ENCODE assay signal across 28 cellular contexts in the genomic region with DNA sequence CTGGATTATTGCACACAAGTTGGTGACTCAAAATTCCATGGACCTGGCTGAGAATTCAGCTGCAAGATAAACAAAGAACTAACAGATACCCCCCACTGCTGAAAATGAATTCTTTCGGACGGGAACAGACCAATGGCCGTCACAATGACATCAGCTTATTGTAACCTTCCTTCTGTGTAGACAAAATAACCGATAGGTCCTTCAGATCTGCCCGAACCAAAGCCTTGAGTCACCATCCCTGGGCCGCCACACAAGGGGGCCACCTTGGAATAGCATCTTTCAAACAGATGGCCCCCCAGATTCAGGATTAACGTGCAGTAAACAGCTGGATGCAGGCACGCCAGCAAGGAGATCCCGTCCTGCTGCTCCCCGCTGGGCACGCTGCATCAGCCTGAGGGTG.
A peak's percentile ranks its signal among the peaks of the same experiment; 100 is the strongest.
DNase-seq lines count a peak whose midpoint lies in the region; ATAC-seq and TF ChIP-seq lines count a peak whose summit lies in the region.
"Had no signal": no experiment of that assay in that cellular context is flagged by ENCODE, and none has a peak within 500 bp of the region (broad histone marks: within the 10 kb centered on the region; RNA-seq: fewer than 3 reads in every experiment).

No MANE protein-coding gene starts in this region.

- H3K27ac Mint-ChIP-seq in neural progenitor cell: no peak overlapping the region
- H3K27ac Mint-ChIP-seq: activated CD8-positive, alpha-beta memory T cell treated with anti-CD3 and anti-CD28 coated beads, Interleukin-2, amount 10 ng/mL, durations not matched to agents 7 days and 5 days; activated naive CD4-positive, alpha-beta T cell treated with anti-CD3 and anti-CD28 coated beads for 36 hours; activated T-cell treated with anti-CD3 and anti-CD28 coated beads, Interleukin-2, amount 50 U/mL, for 72 hours; T-helper 17 cell had no signal

- no peaks in the 10 kb centered on the region for H3K9me3 ChIP-seq in neural progenitor cell (ENCODE audit: low read depth)
- H3K9me3 ChIP-seq: BLaER1 treated with 17β-estradiol and CSF1 and Interleukin-3, amounts not matched to agents 10 nM and 100 nM; Caco-2; lower lobe of right lung; SK-N-SH; upper lobe of right lung had no signal

- H3K9ac ChIP-seq in neural progenitor cell: no peak overlapping the region
- H3K9ac ChIP-seq: BLaER1 treated with 17β-estradiol and CSF1 and Interleukin-3, amounts not matched to agents 10 nM and 100 nM; SK-N-SH had no signal

- H3K4me1 Mint-ChIP-seq in neural progenitor cell: peaks cover 22% of the 10 kb centered on the region
- H3K4me1 Mint-ChIP-seq: activated CD8-positive, alpha-beta memory T cell treated with anti-CD3 and anti-CD28 coated beads, Interleukin-2, amount 10 ng/mL, durations not matched to agents 7 days and 5 days had no signal

- H3K4me3 ChIP-seq in AG04449 (ENCODE audit: low read depth, low read length) (no peak overlapping the region), neural progenitor cell (no peak overlapping the region)
- H3K4me3 ChIP-seq: BLaER1 treated with 17β-estradiol and CSF1 and Interleukin-3, amounts not matched to agents 10 nM and 100 nM; lower lobe of right lung; skin epidermis; upper lobe of right lung had no signal

- H3K9me3 Mint-ChIP-seq in neural progenitor cell: peaks cover 5% of the 10 kb centered on the region
- H3K9me3 Mint-ChIP-seq: activated naive CD4-positive, alpha-beta T cell treated with anti-CD3 and anti-CD28 coated beads for 36 hours; activated T-cell treated with anti-CD3 and anti-CD28 coated beads, Interleukin-2, amount 50 U/mL, for 72 hours had no signal

- no peak; the same call in 1 of the 2 replicates for TF ChIP-seq EP300 in Ishikawa (IDR thresholded peaks at IDR 0.05; ENCODE audit: borderline replicate concordance)

- H3K36me3 ChIP-seq in neural progenitor cell: no peaks in the 10 kb centered on the region
- H3K36me3 ChIP-seq: BLaER1 treated with 17β-estradiol and CSF1 and Interleukin-3, amounts not matched to agents 10 nM and 100 nM; lower lobe of right lung; upper lobe of right lung had no signal

- CTCF ChIA-PET in AG04449 (lab: Yijun Ruan, JAX): interaction anchor here (1.6 kb wide), 1 partner anchor 474 kb away, joined by 3 read pairs; no protein-coding TSS in a partner anchor

- no peaks in the 10 kb centered on the region for H4K20me1 ChIP-seq in neural progenitor cell (ENCODE audit: low read depth)
- H4K20me1 ChIP-seq: BLaER1 treated with 17β-estradiol and CSF1 and Interleukin-3, amounts not matched to agents 10 nM and 100 nM had no signal

- TF ChIP-seq RAD21 in Ishikawa (IDR thresholded peaks at IDR 0.05; ENCODE audit: low read depth): no peak

- peak overlapping the region; percentile 41 for H3K27ac ChIP-seq in neural progenitor cell
- H3K27ac ChIP-seq: BLaER1 treated with 17β-estradiol and CSF1 and Interleukin-3, amounts not matched to agents 10 nM and 100 nM; lower lobe of right lung; skin epidermis; upper lobe of right lung had no signal

- DNase-seq in AG04449 (ENCODE audit: low read depth, low spot score) (peak; percentile 9), astrocyte of the hippocampus (ENCODE audit: low read depth, low spot score) (peak; percentile 91), neural progenitor cell (ENCODE audit: low spot score) (peak; percentile 63), inferior parietal cortex (ENCODE audit: extremely low spot score) (no peak), middle frontal gyrus (ENCODE audit: extremely low spot score, low spot score) (no peak), NCI-H345 treated with DMSO at 0.1 percent for 48 hours (lab: John Stamatoyannopoulos, UW; ENCODE audit: unreplicated experiment) (no peak)
- DNase-seq: activated CD4-positive, alpha-beta T cell treated with anti-CD3 and anti-CD28 coated beads for 48 hours; activated CD8-positive, alpha-beta memory T cell treated with anti-CD3 and anti-CD28 coated beads, Interleukin-2, amount 10 ng/mL, durations not matched to agents 7 days and 5 days; activated naive CD4-positive, alpha-beta T cell treated with anti-CD3 and anti-CD28 coated beads for 36 hours; activated T-cell treated with anti-CD3 and anti-CD28 coated beads, Interleukin-2, amount 50 U/mL, for 72 hours; Caco-2; caudate nucleus; DND-41; KG1; kidney glomerular epithelial cell; lower lobe of right lung; MV-4-11; NCI-H1694; NCI-H2171; NCI-H524 treated with DMSO at 0.1 percent for 48 hours; SK-N-SH; stimulated activated CD4-positive, alpha-beta T cell treated with anti-CD3 and anti-CD28 coated beads, Interleukin-2, amount 100 ng/mL, for 24 hours; T-helper 17 cell; upper lobe of right lung had no signal

- H2AFZ ChIP-seq in neural progenitor cell (replicated peaks): no peak overlapping the region

- H3K27me3 ChIP-seq in neural progenitor cell: no peaks in the 10 kb centered on the region
- H3K27me3 ChIP-seq: BLaER1 treated with 17β-estradiol and CSF1 and Interleukin-3, amounts not matched to agents 10 nM and 100 nM; upper lobe of right lung had no signal

- H3K36me3 Mint-ChIP-seq in neural progenitor cell: no peaks in the 10 kb centered on the region
- H3K36me3 Mint-ChIP-seq: activated CD8-positive, alpha-beta memory T cell treated with anti-CD3 and anti-CD28 coated beads, Interleukin-2, amount 10 ng/mL, durations not matched to agents 7 days and 5 days had no signal

- H3F3A ChIP-seq in neural progenitor cell (ENCODE audit: low read depth): peaks cover 16% of the 10 kb centered on the region

- POLR2A ChIA-PET in AG04449 (lab: Yijun Ruan, JAX): no interaction called here

- peak overlapping the region; percentile 8 for H3K4me2 ChIP-seq in neural progenitor cell
- H3K4me2 ChIP-seq: BLaER1 treated with 17β-estradiol and CSF1 and Interleukin-3, amounts not matched to agents 10 nM and 100 nM; SK-N-SH had no signal

- no peaks in the 10 kb centered on the region for H3K79me2 ChIP-seq in neural progenitor cell (ENCODE audit: low read depth)

- peaks cover 6% of the 10 kb centered on the region for H3K4me1 ChIP-seq in neural progenitor cell
- H3K4me1 ChIP-seq: Caco-2 had no signal

- no peak for ATAC-seq in GM19023 (IDR thresholded peaks at IDR 0.05; ENCODE audit: unreplicated experiment)
- ATAC-seq: activated CD8-positive, alpha-beta memory T cell treated with anti-CD3 and anti-CD28 coated beads, Interleukin-2, amount 10 ng/mL, durations not matched to agents 7 days and 5 days; lower lobe of right lung; T-helper 17 cell; upper lobe of right lung had no signal

- TF ChIP-seq CTCF in AG04449 (IDR thresholded peaks at IDR 0.05; ENCODE audit: insufficient read depth, low read length, missing control alignments): no peak
- TF ChIP-seq CTCF in neural progenitor cell (IDR thresholded peaks at IDR 0.05): no peak

- H3K4me3 Mint-ChIP-seq in neural progenitor cell: no peak overlapping the region
- H3K4me3 Mint-ChIP-seq: activated CD8-positive, alpha-beta memory T cell treated with anti-CD3 and anti-CD28 coated beads, Interleukin-2, amount 10 ng/mL, durations not matched to agents 7 days and 5 days; activated naive CD4-positive, alpha-beta T cell treated with anti-CD3 and anti-CD28 coated beads for 36 hours; activated T-cell treated with anti-CD3 and anti-CD28 coated beads, Interleukin-2, amount 50 U/mL, for 72 hours; T-helper 17 cell had no signal

- peaks cover 7% of the 10 kb centered on the region for H3K27me3 Mint-ChIP-seq in neural progenitor cell (ENCODE audit: insufficient read depth, low read depth)

TF ChIP-seq in Ishikawa, 13 proteins besides CTCF, POLR2A, EP300 and RAD21:
- no peak for TF ChIP-seq NFIC (IDR thresholded peaks at IDR 0.05)
- TF ChIP-seq ZBTB7A (IDR thresholded peaks at IDR 0.05; ENCODE audit: low read depth): no peak
- no peak for TF ChIP-seq CEBPB (IDR thresholded peaks at IDR 0.05)
- TF ChIP-seq, protein P1, sequence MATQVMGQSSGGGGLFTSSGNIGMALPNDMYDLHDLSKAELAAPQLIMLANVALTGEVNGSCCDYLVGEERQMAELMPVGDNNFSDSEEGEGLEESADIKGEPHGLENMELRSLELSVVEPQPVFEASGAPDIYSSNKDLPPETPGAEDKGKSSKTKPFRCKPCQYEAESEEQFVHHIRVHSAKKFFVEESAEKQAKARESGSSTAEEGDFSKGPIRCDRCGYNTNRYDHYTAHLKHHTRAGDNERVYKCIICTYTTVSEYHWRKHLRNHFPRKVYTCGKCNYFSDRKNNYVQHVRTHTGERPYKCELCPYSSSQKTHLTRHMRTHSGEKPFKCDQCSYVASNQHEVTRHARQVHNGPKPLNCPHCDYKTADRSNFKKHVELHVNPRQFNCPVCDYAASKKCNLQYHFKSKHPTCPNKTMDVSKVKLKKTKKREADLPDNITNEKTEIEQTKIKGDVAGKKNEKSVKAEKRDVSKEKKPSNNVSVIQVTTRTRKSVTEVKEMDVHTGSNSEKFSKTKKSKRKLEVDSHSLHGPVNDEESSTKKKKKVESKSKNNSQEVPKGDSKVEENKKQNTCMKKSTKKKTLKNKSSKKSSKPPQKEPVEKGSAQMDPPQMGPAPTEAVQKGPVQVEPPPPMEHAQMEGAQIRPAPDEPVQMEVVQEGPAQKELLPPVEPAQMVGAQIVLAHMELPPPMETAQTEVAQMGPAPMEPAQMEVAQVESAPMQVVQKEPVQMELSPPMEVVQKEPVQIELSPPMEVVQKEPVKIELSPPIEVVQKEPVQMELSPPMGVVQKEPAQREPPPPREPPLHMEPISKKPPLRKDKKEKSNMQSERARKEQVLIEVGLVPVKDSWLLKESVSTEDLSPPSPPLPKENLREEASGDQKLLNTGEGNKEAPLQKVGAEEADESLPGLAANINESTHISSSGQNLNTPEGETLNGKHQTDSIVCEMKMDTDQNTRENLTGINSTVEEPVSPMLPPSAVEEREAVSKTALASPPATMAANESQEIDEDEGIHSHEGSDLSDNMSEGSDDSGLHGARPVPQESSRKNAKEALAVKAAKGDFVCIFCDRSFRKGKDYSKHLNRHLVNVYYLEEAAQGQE (IDR thresholded peaks at IDR 0.05; ENCODE audit: low read depth): no peak
- TF ChIP-seq, protein P2, sequence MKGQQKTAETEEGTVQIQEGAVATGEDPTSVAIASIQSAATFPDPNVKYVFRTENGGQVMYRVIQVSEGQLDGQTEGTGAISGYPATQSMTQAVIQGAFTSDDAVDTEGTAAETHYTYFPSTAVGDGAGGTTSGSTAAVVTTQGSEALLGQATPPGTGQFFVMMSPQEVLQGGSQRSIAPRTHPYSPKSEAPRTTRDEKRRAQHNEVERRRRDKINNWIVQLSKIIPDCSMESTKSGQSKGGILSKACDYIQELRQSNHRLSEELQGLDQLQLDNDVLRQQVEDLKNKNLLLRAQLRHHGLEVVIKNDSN (IDR thresholded peaks at IDR 0.05): no peak
- no peak for TF ChIP-seq FOXM1 (IDR thresholded peaks at IDR 0.05; ENCODE audit: borderline replicate concordance, low read depth)
- 0 out of 2 replicates have a peak, but pooled peaks have one; percentile 22 for TF ChIP-seq TEAD4 (IDR thresholded peaks at IDR 0.05)
- 0 out of 2 replicates have a peak, but pooled peaks have one; percentile 14 for TF ChIP-seq CREB1 (IDR thresholded peaks at IDR 0.05; ENCODE audit: low read depth)
- TF ChIP-seq, protein P3, sequence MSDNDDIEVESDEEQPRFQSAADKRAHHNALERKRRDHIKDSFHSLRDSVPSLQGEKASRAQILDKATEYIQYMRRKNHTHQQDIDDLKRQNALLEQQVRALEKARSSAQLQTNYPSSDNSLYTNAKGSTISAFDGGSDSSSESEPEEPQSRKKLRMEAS (IDR thresholded peaks at IDR 0.05): no peak
- no peak for TF ChIP-seq TAF1 (IDR thresholded peaks at IDR 0.05; ENCODE audit: low read depth)

Comparison
In these comparisons a context has a peak if more than half of its experiments do, and no peak if none do; other contexts are left out.
1. DNase-seq: peak in AG04449 (single experiment), astrocyte of the hippocampus (single experiment) and neural progenitor cell (single experiment); none in inferior parietal cortex (single experiment), middle frontal gyrus (single experiment) and NCI-H345 treated with DMSO at 0.1 percent for 48 hours (single experiment).